In the genomic region with DNA sequence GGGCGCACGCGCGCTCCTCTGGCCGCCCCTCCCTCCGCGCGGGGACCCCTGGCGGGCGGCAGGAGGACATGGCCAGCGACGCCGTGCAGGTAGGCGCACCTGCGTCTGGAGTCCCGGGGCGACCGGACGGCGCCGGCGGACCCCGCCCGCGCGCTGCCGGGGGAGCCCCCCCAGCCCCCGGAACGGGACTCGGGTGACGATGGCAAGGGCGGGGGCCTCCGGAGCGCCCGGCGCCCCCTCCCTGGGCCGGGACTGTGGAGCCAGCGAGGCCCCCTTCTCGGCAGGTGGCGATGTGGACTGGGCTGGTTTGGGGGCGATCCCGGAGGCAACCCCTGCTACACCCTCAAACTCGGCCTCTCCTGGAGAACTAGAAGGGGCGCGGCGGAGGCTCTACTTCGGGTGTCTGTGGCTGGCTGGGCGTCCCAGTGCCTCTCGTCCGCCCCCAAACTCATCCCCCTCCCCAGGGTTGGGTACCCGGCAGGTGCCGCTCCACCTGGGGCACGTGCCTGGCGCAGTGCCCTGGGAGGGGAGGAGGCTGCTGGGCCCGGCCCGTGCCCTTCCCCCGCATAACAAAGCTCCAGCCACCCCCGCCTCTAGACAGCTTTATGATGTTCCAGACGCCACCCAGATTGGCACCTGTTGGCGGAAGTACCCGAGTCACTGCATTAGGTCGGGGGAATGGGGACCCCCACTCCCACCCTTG, we compare ENCODE assay signal across 8 cellular contexts. TPM values are rescaled to one million over a fixed set of nuclear protein-coding genes. Genes with fewer than 3 reads are reported as not detected.
DNase-seq lines count a peak whose midpoint lies in the region; ATAC-seq and TF ChIP-seq lines count a peak whose summit lies in the region.

No MANE protein-coding gene starts in this region.

- peaks cover 21 to 24% of the 10 kb centered on the region in 2 donors for H3K4me1 ChIP-seq in mucosa of rectum (ENCODE audit: control insufficient read depth in 2 of 2, insufficient read depth in 2 of 2, low read length in 2 of 2)
- peaks cover 14 to 34% (median 28%) of the 10 kb centered on the region in 4 donors for H3K4me1 ChIP-seq in transverse colon

- TF ChIP-seq CTCF in transverse colon (IDR thresholded peaks at IDR 0.05), result peak in 1 of 5 experiments; percentile 7

- intact Hi-C loops in transverse colon (cut with DNase I; ENCODE audit: low total_unique reads), result no loop called here

- H3K4me3 ChIP-seq in mucosa of rectum (ENCODE audit: low read length in 2 of 2) (peak overlapping the region; percentile 54 to 70), transverse colon (peak overlapping the region; percentile 59 to 85 (median 74))

- peak overlapping the region; percentile 26 to 64 for H3K9ac ChIP-seq in mucosa of rectum (ENCODE audit: low read depth in 1 of 2, low read length in 2 of 2)

- TF ChIP-seq POLR2A in transverse colon (IDR thresholded peaks at IDR 0.05), result no peak

- ATAC-seq in GM18868 (IDR thresholded peaks at IDR 0.05; ENCODE audit: unreplicated experiment), result peak; percentile 34

- 1% methylated on average over 13 of the region's 62 CpGs; no CpG with 5 or more reads in 1 of the 2 donors for WGBS in transverse colon (ENCODE audit: low coverage in 1 of 2), 2 donors

- no peak for TF ChIP-seq EP300 in transverse colon (IDR thresholded peaks at IDR 0.05; ENCODE audit: low read depth)

- peak; percentile 39 for DNase-seq in NCI-H1092 (lab: John Stamatoyannopoulos, UW)
- DNase-seq in activated CD4-positive, alpha-beta T cell treated with anti-CD3 and anti-CD28 coated beads for 4 hours, result peak; percentile 66 to 75
- DNase-seq in effector CD8-positive, alpha-beta T cell (lab: John Stamatoyannopoulos, UW), result peak; percentile 39
- peak; percentile 75 for DNase-seq in transverse colon
- no peak for DNase-seq in HCEC 1CT
- DNase-seq in midbrain (lab: John Stamatoyannopoulos, UW), result no peak

- H3K27me3 ChIP-seq in mucosa of rectum (ENCODE audit: control insufficient read depth in 2 of 2, insufficient read depth in 2 of 2, low read length in 2 of 2) (peaks cover 3 to 5% of the 10 kb centered on the region in 2 donors), transverse colon (peaks cover 18% of the 10 kb centered on the region)

- H3K27ac ChIP-seq in mucosa of rectum (ENCODE audit: low read depth in 2 of 2, low read length in 2 of 2), result peak overlapping the region; percentile 48 to 63
- peak overlapping the region; percentile 73 to 94 (median 87) for H3K27ac ChIP-seq in transverse colon

- no peaks in the 10 kb centered on the region for H3K9me3 ChIP-seq in mucosa of rectum (ENCODE audit: control insufficient read depth in 2 of 2, low read length in 2 of 2)
- H3K9me3 ChIP-seq in transverse colon, result no peaks in the 10 kb centered on the region

- no peaks in the 10 kb centered on the region for H3K36me3 ChIP-seq in mucosa of rectum (ENCODE audit: control insufficient read depth in 2 of 2, insufficient read depth in 2 of 2, low read length in 2 of 2)
- no peaks in the 10 kb centered on the region for H3K36me3 ChIP-seq in transverse colon

- in situ Hi-C loops in transverse colon (cut with MboI; ENCODE audit: low pct_ligation_motif_present in 1 of 4, low pct_unique_long_range_greater_than_20kb in 1 of 4, low sequenced_read_pairs in 3 of 4), result no loop called here

RNA-seq across cellular contexts. Expression of gene PKN1, which starts 0.5 kb away (rescaled TPM):
- total RNA-seq in transverse colon, result 100 to 1,000 TPM in 1 of 4 donors, 10 to 100 TPM in 3; 29.1 to 129 (median 55.0) TPM

RNA-seq across cellular contexts. Expression of gene DDX39A, which starts 14.5 kb away (rescaled TPM):
- 100 to 1,000 TPM in 3 of 4 donors, 10 to 100 TPM in 1; 66.4 to 286 (median 163) TPM for total RNA-seq in transverse colon

RNA-seq across cellular contexts. Expression of gene PTGER1, which starts 41.5 kb away (rescaled TPM):
- 1 to 10 TPM in 2 of 4 donors, not detected in 2; 1.1 to 1.2 TPM for total RNA-seq in transverse colon

RNA-seq across cellular contexts. Expression of gene ADGRE5, which starts 52.4 kb away (rescaled TPM):
- total RNA-seq in transverse colon, result 100 to 1,000 TPM in 3 of 4 donors, 10 to 100 TPM in 1; 77.4 to 257 (median 136) TPM

Comparison
In these comparisons a context has a peak if more than half of its experiments do, and no peak if none do; other contexts are left out.
1. DNase-seq: peak in NCI-H1092 (single experiment), activated CD4-positive, alpha-beta T cell treated with anti-CD3 and anti-CD28 coated beads for 4 hours (2 of 2), effector CD8-positive, alpha-beta T cell (single experiment) and transverse colon (single experiment); none in HCEC 1CT (single experiment) and midbrain (single experiment).